11 cellular contexts compared by ENCODE assay signal in genomic region chr2:24203029-24203786, GRCh38. TPM values are rescaled to one million over a fixed set of nuclear protein-coding genes. Genes with fewer than 3 reads are reported as not detected.
"Had no signal": no experiment of that assay in that cellular context is flagged by ENCODE, and none has a peak within 500 bp of the region (broad histone marks: within the 10 kb centered on the region; RNA-seq: fewer than 3 reads in every experiment).

No MANE protein-coding gene starts in this region.

- ATAC-seq: activated CD4-positive, CD25-positive, alpha-beta regulatory T cell treated with anti-CD3 and anti-CD28 coated beads, Interleukin-2, amount 50 U/mL, for 24 hours; effector memory CD8-positive, alpha-beta T cell; gastroesophageal sphincter; sciatic nerve had no signal

- H3K9me3 ChIP-seq: ascending aorta, gastroesophageal sphincter, spleen had no signal

- H3K27me3 ChIP-seq: ascending aorta, gastroesophageal sphincter, spleen had no signal

- H3K4me1 ChIP-seq: ascending aorta, gastroesophageal sphincter, spleen had no signal

- DNase-seq: activated naive CD4-positive, alpha-beta T cell treated with anti-CD3 and anti-CD28 coated beads, Interleukin-2, amount 10 ng/mL, durations not matched to agents 7 days and 5 days; activated T-cell treated with anti-CD3 and anti-CD28 coated beads, Interleukin-2, amount 50 U/mL, for 1 hour; dermis blood vessel endothelial cell; effector memory CD8-positive, alpha-beta T cell; spleen had no signal

- FAIRE-seq: bronchial epithelial cell had no signal

- H3K4me3 ChIP-seq: ascending aorta, gastroesophageal sphincter, spleen had no signal

- H3K27ac ChIP-seq: ascending aorta, gastroesophageal sphincter, spleen had no signal

RNA-seq across cellular contexts. Expression of gene FAM228A, which starts 28.4 kb away (rescaled TPM):
- total RNA-seq: ascending aorta, bronchial epithelial cell, dermis blood vessel endothelial cell, epithelial cell of proximal tubule had no signal
